In the genomic region with DNA sequence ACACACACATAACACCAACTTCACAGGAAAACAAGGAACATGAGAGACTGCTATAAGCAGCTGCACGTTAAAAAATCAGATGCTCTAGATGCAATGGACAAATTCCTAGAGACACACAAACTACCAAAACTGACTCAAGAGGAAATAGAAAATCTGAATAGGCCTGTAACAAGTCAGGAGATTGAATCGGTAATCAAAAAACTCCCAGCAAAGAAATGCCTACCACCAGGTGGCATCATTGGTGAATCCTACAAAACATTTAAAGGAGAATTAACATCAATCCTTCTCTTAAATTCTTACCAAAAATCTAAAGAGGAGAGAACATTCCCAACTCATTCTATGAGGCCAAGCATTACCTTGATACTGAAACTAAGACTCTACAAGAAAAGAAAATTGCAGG, we compare ENCODE assay signal across 8 cellular contexts. TPM values are rescaled to one million over a fixed set of nuclear protein-coding genes. Genes with fewer than 3 reads are reported as not detected.
DNase-seq lines count a peak whose midpoint lies in the region; ATAC-seq and TF ChIP-seq lines count a peak whose summit lies in the region.

No MANE protein-coding gene starts in this region.

- no peaks in the 10 kb centered on the region for H3K79me1 ChIP-seq in mesendoderm (ENCODE audit: low read length)

- no peak overlapping the region for H4K8ac ChIP-seq in mesendoderm (ENCODE audit: low read depth, low read length)

- no peak overlapping the region for H3K4ac ChIP-seq in mesendoderm (ENCODE audit: low read depth, low read length)

- H3K18ac ChIP-seq in mesendoderm (ENCODE audit: low read length) = no peak overlapping the region

- peaks cover 4% of the 10 kb centered on the region for H3K4me1 ChIP-seq in mesendoderm (ENCODE audit: control insufficient read depth, low read depth, low read length)

- in situ Hi-C loops in astrocyte of the spinal cord (cut with HindIII; ENCODE audit: low sequenced_read_pairs) = no loop called here

- H3K23ac ChIP-seq in mesendoderm (ENCODE audit: low read length) = no peak overlapping the region

- no CpG with 5 or more reads among the region's 2 CpGs for WGBS in mesendoderm (ENCODE audit: extremely low coverage, insufficient coverage, low lambda C conversion rate)

- no peak overlapping the region for H4K5ac ChIP-seq in mesendoderm (ENCODE audit: low read length)

- H2BK15ac ChIP-seq in mesendoderm (replicated peaks; ENCODE audit: low read depth) = no peak overlapping the region

- no peaks in the 10 kb centered on the region for H3K36me3 ChIP-seq in mesendoderm (ENCODE audit: control insufficient read depth, insufficient read depth, low read length)

- H2BK5ac ChIP-seq in mesendoderm (ENCODE audit: low read length) = no peak overlapping the region

- H3K27me3 ChIP-seq in mesendoderm (ENCODE audit: insufficient read depth, low read length, poor library complexity) = no peaks in the 10 kb centered on the region

- H3K4me2 ChIP-seq in mesendoderm (ENCODE audit: low read length) = no peak overlapping the region

- H3K79me2 ChIP-seq in mesendoderm (ENCODE audit: control insufficient read depth, insufficient read depth, low read length) = no peaks in the 10 kb centered on the region

- peak; percentile 53 for TF ChIP-seq CTCF in astrocyte of the spinal cord (IDR thresholded peaks at IDR 0.05; ENCODE audit: low read depth, low read length)

- H3K4me3 ChIP-seq in astrocyte of the spinal cord (ENCODE audit: low read depth, low read length) (no peak overlapping the region), mesendoderm (ENCODE audit: low read length) (no peak overlapping the region)

- ATAC-seq in GM18870 (IDR thresholded peaks at IDR 0.05; ENCODE audit: unreplicated experiment) (no peak), GM18907 (IDR thresholded peaks at IDR 0.05; ENCODE audit: unreplicated experiment) (no peak)

- H3K9ac ChIP-seq in mesendoderm (ENCODE audit: low read length) = no peak overlapping the region

- no peak overlapping the region for H2AK5ac ChIP-seq in mesendoderm (ENCODE audit: low read length)

- no peak overlapping the region for H2BK120ac ChIP-seq in mesendoderm (ENCODE audit: low read depth, low read length)

- H3K27ac ChIP-seq in mesendoderm (ENCODE audit: low read depth, low read length) = no peak overlapping the region

- peak; percentile 27 for DNase-seq in stimulated activated CD4-positive, alpha-beta T cell treated with anti-CD3 and anti-CD28 coated beads, Interleukin-4, amount 100 ng/mL, for 24 hours
- no peak for DNase-seq in stimulated activated CD4-positive, alpha-beta T cell treated with anti-CD3 and anti-CD28 coated beads, Interleukin-4, amount 100 ng/mL, for 4 hours
- peak; percentile 16 for DNase-seq in NCI-H2196 treated with DMSO at 0.1 percent for 48 hours (lab: John Stamatoyannopoulos, UW; ENCODE audit: unreplicated experiment)
- peak; percentile 67 for DNase-seq in astrocyte of the spinal cord (ENCODE audit: low read depth, low spot score)
- DNase-seq in mesendoderm = peak; percentile 74
- DNase-seq in pons (ENCODE audit: low spot score) = no peak

- H3K56ac ChIP-seq in mesendoderm (ENCODE audit: low read length) = no peak overlapping the region

RNA-seq across cellular contexts. Expression of a gene that starts 54.9 kb away (rescaled TPM):
- polyA plus RNA-seq in mesendoderm (2013, experiment 1 of 2) = 36.0 TPM
- polyA plus RNA-seq in mesendoderm (2013, experiment 2 of 2) = 34.9 TPM

Comparison
In these comparisons a context has a peak if more than half of its experiments do, and no peak if none do; other contexts are left out.
1. DNase-seq: peak in stimulated activated CD4-positive, alpha-beta T cell treated with anti-CD3 and anti-CD28 coated beads, Interleukin-4, amount 100 ng/mL, for 24 hours (single experiment), NCI-H2196 treated with DMSO at 0.1 percent for 48 hours (single experiment), astrocyte of the spinal cord (single experiment) and mesendoderm (single experiment); none in stimulated activated CD4-positive, alpha-beta T cell treated with anti-CD3 and anti-CD28 coated beads, Interleukin-4, amount 100 ng/mL, for 4 hours (0 of 2) and pons (single experiment).